ENCODE assay signal across 37 cellular contexts in genomic region chr7:29649876-29650275, GRCh38.
"Had no signal": no experiment of that assay in that cellular context is flagged by ENCODE, and none has a peak within 500 bp of the region (broad histone marks: within the 10 kb centered on the region; RNA-seq: fewer than 3 reads in every experiment).

No MANE protein-coding gene starts in this region.

- H3K27me3 ChIP-seq: adrenal gland, ascending aorta, body of pancreas, brain microvascular endothelial cell, breast epithelium, cardiac muscle cell had no signal

- H3K27ac Mint-ChIP-seq: activated naive CD4-positive, alpha-beta T cell treated with anti-CD3 and anti-CD28 coated beads for 36 hours; activated naive CD4-positive, alpha-beta T cell treated with anti-CD3 and anti-CD28 coated beads, Interleukin-2, amount 10 ng/mL, durations not matched to agents 7 days and 5 days; activated naive CD4-positive, alpha-beta T cell treated with anti-CD3 and anti-CD28 coated beads, Interleukin-2, amount 50 U/mL, for 24 hours; activated naive CD4-positive, alpha-beta T cell treated with anti-CD3 and anti-CD28 coated beads, Interleukin-2, amount 50 U/mL, for 72 hours; activated naive CD8-positive, alpha-beta T cell; activated naive CD8-positive, alpha-beta T cell treated with anti-CD3 and anti-CD28 coated beads for 36 hours; activated naive CD8-positive, alpha-beta T cell treated with anti-CD3 and anti-CD28 coated beads, Interleukin-2, amount 10 ng/mL, durations not matched to agents 7 days and 5 days; activated naive CD8-positive, alpha-beta T cell treated with anti-CD3 and anti-CD28 coated beads, Interleukin-2, amount 50 U/mL, for 24 hours; activated T-cell treated with anti-CD3 and anti-CD28 coated beads, Interleukin-2, amount 50 U/mL, for 24 hours; activated T-cell treated with anti-CD3 and anti-CD28 coated beads, Interleukin-2, amount 50 U/mL, for 72 hours; activated T-helper 1 cell treated with anti-CD3 and anti-CD28 coated beads, Interleukin-12 subunit alpha, Interleukin-12 subunit beta, Interleukin-2, Interleukin-4 antibody, amounts not matched to agents 30 ng/mL and 10 ng/mL and 1 ng/mL, durations not matched to agents 14 hours and 24 hours and 36 hours; activated T-helper 17 cell treated with anti-CD3 and anti-CD28 coated beads, Interleukin-2, amount 50 U/mL, for 72 hours; activated T-helper 2 cell treated with anti-CD3 and anti-CD28 coated beads, Interferon-gamma antibody, Interleukin-2, Interleukin-4, amounts not matched to agents 10 μg/mL and 5 μg/mL and 100 μg/mL, durations not matched to agents 14 hours and 24 hours and 36 hours had no signal

- H3K4me1 ChIP-seq: adrenal gland, ascending aorta, body of pancreas, breast epithelium had no signal

- H3K4me3 ChIP-seq: adrenal gland, ascending aorta, body of pancreas, breast epithelium, cardiac muscle cell had no signal

- H3K27ac ChIP-seq: adrenal gland, ascending aorta, body of pancreas, brain microvascular endothelial cell, breast epithelium had no signal

- H3K4me3 Mint-ChIP-seq: activated naive CD4-positive, alpha-beta T cell treated with anti-CD3 and anti-CD28 coated beads for 36 hours; activated naive CD4-positive, alpha-beta T cell treated with anti-CD3 and anti-CD28 coated beads, Interleukin-2, amount 10 ng/mL, durations not matched to agents 7 days and 5 days; activated naive CD4-positive, alpha-beta T cell treated with anti-CD3 and anti-CD28 coated beads, Interleukin-2, amount 50 U/mL, for 24 hours; activated naive CD8-positive, alpha-beta T cell; activated naive CD8-positive, alpha-beta T cell treated with anti-CD3 and anti-CD28 coated beads for 36 hours; activated naive CD8-positive, alpha-beta T cell treated with anti-CD3 and anti-CD28 coated beads, Interleukin-2, amount 10 ng/mL, durations not matched to agents 7 days and 5 days; activated naive CD8-positive, alpha-beta T cell treated with anti-CD3 and anti-CD28 coated beads, Interleukin-2, amount 50 U/mL, for 24 hours; activated T-cell treated with anti-CD3 and anti-CD28 coated beads, Interleukin-2, amount 50 U/mL, for 24 hours; activated T-cell treated with anti-CD3 and anti-CD28 coated beads, Interleukin-2, amount 50 U/mL, for 72 hours; activated T-helper 1 cell treated with anti-CD3 and anti-CD28 coated beads, Interleukin-12 subunit alpha, Interleukin-12 subunit beta, Interleukin-2, Interleukin-4 antibody, amounts not matched to agents 30 ng/mL and 10 ng/mL and 1 ng/mL, durations not matched to agents 14 hours and 24 hours and 36 hours; activated T-helper 17 cell treated with anti-CD3 and anti-CD28 coated beads, Interleukin-2, amount 50 U/mL, for 72 hours; brain; central memory CD8-positive, alpha-beta T cell had no signal

- DNase-seq: activated effector memory CD4-positive, alpha-beta T cell treated with anti-CD3 and anti-CD28 coated beads, Interleukin-2, amount 50 U/mL, for 16 hours; activated effector memory CD4-positive, alpha-beta T cell treated with Interleukin-2 at 50 U/mL for 16 hours; activated gamma-delta T cell; activated gamma-delta T cell treated with Interleukin-2 at 50 U/mL for 16 hours; activated naive CD4-positive, alpha-beta T cell; activated naive CD4-positive, alpha-beta T cell treated with anti-CD3 and anti-CD28 coated beads for 36 hours; activated naive CD4-positive, alpha-beta T cell treated with anti-CD3 and anti-CD28 coated beads, Interleukin-2, amount 10 ng/mL, durations not matched to agents 7 days and 5 days; activated naive CD4-positive, alpha-beta T cell treated with anti-CD3 and anti-CD28 coated beads, Interleukin-2, amount 50 U/mL, for 16 hours; activated naive CD4-positive, alpha-beta T cell treated with Interleukin-2 at 50 U/mL for 16 hours; activated naive CD8-positive, alpha-beta T cell treated with anti-CD3 and anti-CD28 coated beads for 36 hours; activated naive CD8-positive, alpha-beta T cell treated with anti-CD3 and anti-CD28 coated beads, Interleukin-2, amount 10 ng/mL, durations not matched to agents 7 days and 5 days; activated naive CD8-positive, alpha-beta T cell treated with anti-CD3 and anti-CD28 coated beads, Interleukin-2, amount 50 U/mL, for 24 hours; activated T-cell treated with anti-CD3 and anti-CD28 coated beads, Interleukin-2, amount 50 U/mL, for 1 hour; activated T-cell treated with anti-CD3 and anti-CD28 coated beads, Interleukin-2, amount 50 U/mL, for 24 hours; activated T-cell treated with anti-CD3 and anti-CD28 coated beads, Interleukin-2, amount 50 U/mL, for 48 hours; activated T-cell treated with anti-CD3 and anti-CD28 coated beads, Interleukin-2, amount 50 U/mL, for 72 hours; adrenal gland; amniotic stem cell; amygdala; anterior cingulate cortex; aorta; body of pancreas; brain microvascular endothelial cell; caudate nucleus; central memory CD4-positive, alpha-beta T cell; cerebellar nuclear complex had no signal

- H3K36me3 Mint-ChIP-seq: activated naive CD4-positive, alpha-beta T cell treated with anti-CD3 and anti-CD28 coated beads, Interleukin-2, amount 10 ng/mL, durations not matched to agents 7 days and 5 days; activated naive CD4-positive, alpha-beta T cell treated with anti-CD3 and anti-CD28 coated beads, Interleukin-2, amount 50 U/mL, for 24 hours; activated naive CD4-positive, alpha-beta T cell treated with anti-CD3 and anti-CD28 coated beads, Interleukin-2, amount 50 U/mL, for 72 hours; activated naive CD8-positive, alpha-beta T cell; activated naive CD8-positive, alpha-beta T cell treated with anti-CD3 and anti-CD28 coated beads for 36 hours; activated naive CD8-positive, alpha-beta T cell treated with anti-CD3 and anti-CD28 coated beads, Interleukin-2, amount 10 ng/mL, durations not matched to agents 7 days and 5 days had no signal

- ATAC-seq: activated naive CD4-positive, alpha-beta T cell treated with anti-CD3 and anti-CD28 coated beads, Interleukin-2, amount 50 U/mL, for 72 hours; activated naive CD8-positive, alpha-beta T cell treated with anti-CD3 and anti-CD28 coated beads, Interleukin-2, amount 50 U/mL, for 24 hours; activated T-cell treated with anti-CD3 and anti-CD28 coated beads, Interleukin-2, amount 50 U/mL, for 72 hours; activated T-helper 17 cell treated with anti-CD3 and anti-CD28 coated beads, Interleukin-2, amount 50 U/mL, for 72 hours; body of pancreas had no signal

- H3K4me1 Mint-ChIP-seq: activated naive CD4-positive, alpha-beta T cell treated with anti-CD3 and anti-CD28 coated beads, Interleukin-2, amount 10 ng/mL, durations not matched to agents 7 days and 5 days; activated naive CD4-positive, alpha-beta T cell treated with anti-CD3 and anti-CD28 coated beads, Interleukin-2, amount 50 U/mL, for 24 hours; activated naive CD8-positive, alpha-beta T cell treated with anti-CD3 and anti-CD28 coated beads for 36 hours; activated naive CD8-positive, alpha-beta T cell treated with anti-CD3 and anti-CD28 coated beads, Interleukin-2, amount 10 ng/mL, durations not matched to agents 7 days and 5 days; activated naive CD8-positive, alpha-beta T cell treated with anti-CD3 and anti-CD28 coated beads, Interleukin-2, amount 50 U/mL, for 24 hours; activated T-helper 17 cell treated with anti-CD3 and anti-CD28 coated beads, Interleukin-2, amount 50 U/mL, for 72 hours; central memory CD8-positive, alpha-beta T cell had no signal

- H3K36me3 ChIP-seq: adrenal gland, brain microvascular endothelial cell, breast epithelium, cardiac muscle cell had no signal

- H3K9me3 Mint-ChIP-seq: activated naive CD4-positive, alpha-beta T cell treated with anti-CD3 and anti-CD28 coated beads for 36 hours; activated naive CD4-positive, alpha-beta T cell treated with anti-CD3 and anti-CD28 coated beads, Interleukin-2, amount 10 ng/mL, durations not matched to agents 7 days and 5 days; activated naive CD4-positive, alpha-beta T cell treated with anti-CD3 and anti-CD28 coated beads, Interleukin-2, amount 50 U/mL, for 24 hours; activated naive CD4-positive, alpha-beta T cell treated with anti-CD3 and anti-CD28 coated beads, Interleukin-2, amount 50 U/mL, for 72 hours; activated naive CD8-positive, alpha-beta T cell treated with anti-CD3 and anti-CD28 coated beads for 36 hours; activated naive CD8-positive, alpha-beta T cell treated with anti-CD3 and anti-CD28 coated beads, Interleukin-2, amount 10 ng/mL, durations not matched to agents 7 days and 5 days; activated naive CD8-positive, alpha-beta T cell treated with anti-CD3 and anti-CD28 coated beads, Interleukin-2, amount 50 U/mL, for 24 hours; activated T-cell treated with anti-CD3 and anti-CD28 coated beads, Interleukin-2, amount 50 U/mL, for 24 hours; activated T-cell treated with anti-CD3 and anti-CD28 coated beads, Interleukin-2, amount 50 U/mL, for 72 hours; activated T-helper 1 cell treated with anti-CD3 and anti-CD28 coated beads, Interleukin-12 subunit alpha, Interleukin-12 subunit beta, Interleukin-2, Interleukin-4 antibody, amounts not matched to agents 30 ng/mL and 10 ng/mL and 1 ng/mL, durations not matched to agents 14 hours and 24 hours and 36 hours; activated T-helper 17 cell treated with anti-CD3 and anti-CD28 coated beads, Interleukin-2, amount 50 U/mL, for 72 hours; activated T-helper 2 cell treated with anti-CD3 and anti-CD28 coated beads, Interferon-gamma antibody, Interleukin-2, Interleukin-4, amounts not matched to agents 10 μg/mL and 5 μg/mL and 100 μg/mL, durations not matched to agents 14 hours and 24 hours and 36 hours; brain; central memory CD8-positive, alpha-beta T cell had no signal

- H3K9me3 ChIP-seq: adrenal gland, ascending aorta, body of pancreas, breast epithelium had no signal

- H3K27me3 Mint-ChIP-seq: activated naive CD4-positive, alpha-beta T cell treated with anti-CD3 and anti-CD28 coated beads, Interleukin-2, amount 50 U/mL, for 24 hours; activated naive CD8-positive, alpha-beta T cell; activated naive CD8-positive, alpha-beta T cell treated with anti-CD3 and anti-CD28 coated beads for 36 hours; activated naive CD8-positive, alpha-beta T cell treated with anti-CD3 and anti-CD28 coated beads, Interleukin-2, amount 50 U/mL, for 24 hours; activated T-cell treated with anti-CD3 and anti-CD28 coated beads, Interleukin-2, amount 50 U/mL, for 24 hours; activated T-helper 17 cell treated with anti-CD3 and anti-CD28 coated beads, Interleukin-2, amount 50 U/mL, for 72 hours; brain had no signal
